8 cellular contexts compared by ENCODE assay signal in the genomic region with DNA sequence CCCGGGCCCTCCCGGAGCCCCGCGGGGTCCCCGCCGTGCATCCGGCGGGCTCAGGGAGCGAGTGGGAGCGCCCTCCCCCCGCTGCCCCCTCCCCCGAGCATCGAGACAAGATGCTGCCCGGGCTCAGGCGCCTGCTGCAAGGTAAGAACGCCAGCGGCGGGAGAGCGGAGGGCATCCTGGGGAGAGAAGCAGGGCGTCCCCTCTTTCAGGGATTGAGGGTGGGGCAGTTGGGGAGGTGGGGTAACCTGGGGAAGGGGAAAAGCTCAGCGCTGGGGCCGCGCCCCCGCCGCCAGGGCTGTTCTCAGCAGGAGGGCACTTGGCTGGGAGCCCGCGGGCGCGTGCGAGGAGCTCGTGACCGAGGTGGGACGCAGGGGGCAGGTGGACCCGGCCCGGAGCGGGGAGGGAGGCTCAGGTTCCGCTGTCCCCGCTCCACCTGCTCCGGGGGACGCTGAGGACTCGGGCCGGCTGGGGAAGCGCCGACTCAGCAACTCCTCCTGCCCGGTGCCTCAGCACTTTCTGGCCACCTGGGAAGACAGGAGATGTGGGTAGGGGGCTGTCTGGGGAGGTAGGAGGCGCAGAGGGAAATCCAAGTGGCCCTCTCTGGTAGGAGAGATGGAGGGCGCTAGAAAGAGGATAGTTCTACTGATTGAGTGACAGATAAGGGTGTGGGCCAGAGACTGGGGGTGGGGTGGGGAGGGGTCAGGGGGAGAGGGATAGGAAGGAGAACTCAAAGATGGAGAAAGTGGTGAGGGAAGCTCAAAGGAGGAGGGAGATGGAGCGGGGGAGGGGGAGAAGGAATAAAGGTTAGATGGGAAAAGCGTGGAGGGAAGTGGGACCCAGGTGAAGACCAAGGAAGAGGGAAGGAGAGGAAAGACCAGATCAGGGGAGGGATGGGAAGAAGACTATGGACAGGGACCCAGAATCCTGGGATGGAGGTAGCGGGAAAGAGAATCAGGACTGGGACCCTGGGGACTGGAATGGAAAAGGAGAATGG. TPM values are rescaled to one million over a fixed set of nuclear protein-coding genes. Genes with fewer than 3 reads are reported as not detected.
DNase-seq lines count a peak whose midpoint lies in the region; ATAC-seq lines count a peak whose summit lies in the region.

No MANE protein-coding gene starts in this region.

- H3K27ac Mint-ChIP-seq in activated T-cell treated with anti-CD3 and anti-CD28 coated beads, Interleukin-2, amount 50 U/mL, for 24 hours, result no peak overlapping the region

- 8% methylated on average over 50 of the region's 50 CpGs for WGBS in thymus

- H3K4me1 Mint-ChIP-seq in activated T-cell treated with anti-CD3 and anti-CD28 coated beads, Interleukin-2, amount 50 U/mL, for 4 hours (ENCODE audit: low read depth), result peaks cover 26% of the 10 kb centered on the region
- H3K4me1 Mint-ChIP-seq in activated T-cell treated with anti-CD3 and anti-CD28 coated beads, Interleukin-2, amount 50 U/mL, for 24 hours (ENCODE audit: low read depth), result peaks cover 26% of the 10 kb centered on the region

- no peaks in the 10 kb centered on the region for H3K36me3 ChIP-seq in SJCRH30
- no peaks in the 10 kb centered on the region for H3K36me3 ChIP-seq in iPS-18a (ENCODE audit: control insufficient read depth, low read depth, low read length)
- no peaks in the 10 kb centered on the region for H3K36me3 ChIP-seq in thymus (ENCODE audit: control insufficient read depth, insufficient read depth)

- no peaks in the 10 kb centered on the region for H3K36me3 Mint-ChIP-seq in activated T-cell treated with anti-CD3 and anti-CD28 coated beads, Interleukin-2, amount 50 U/mL, for 4 hours (ENCODE audit: insufficient read depth)
- H3K36me3 Mint-ChIP-seq in activated T-cell treated with anti-CD3 and anti-CD28 coated beads, Interleukin-2, amount 50 U/mL, for 24 hours (ENCODE audit: low read depth), result no peaks in the 10 kb centered on the region

- H3K9me3 ChIP-seq in SJCRH30 (replicated peaks) (no peaks in the 10 kb centered on the region), iPS-18a (ENCODE audit: control insufficient read depth, low read depth, low read length) (no peaks in the 10 kb centered on the region), thymus (ENCODE audit: control insufficient read depth) (no peaks in the 10 kb centered on the region)

- H3K4me3 ChIP-seq in SJCRH30 (peak overlapping the region; percentile 48), iPS-18a (ENCODE audit: low read length) (peak overlapping the region; percentile 53), thymus (ENCODE audit: low read length) (peak overlapping the region; percentile 48)

- no peak for DNase-seq in activated T-cell treated with anti-CD3 and anti-CD28 coated beads, Interleukin-2, amount 50 U/mL, for 4 hours
- no peak for DNase-seq in activated T-cell treated with anti-CD3 and anti-CD28 coated beads, Interleukin-2, amount 50 U/mL, for 24 hours
- no peak for DNase-seq in SJCRH30
- DNase-seq in H4 (ENCODE audit: low spot score), result no peak
- DNase-seq in DMS153 treated with DMSO at 0.1 percent for 48 hours (lab: John Stamatoyannopoulos, UW; ENCODE audit: unreplicated experiment), result no peak

- ATAC-seq in activated T-cell treated with anti-CD3 and anti-CD28 coated beads, Interleukin-2, amount 50 U/mL, for 4 hours, result no peak
- no peak for ATAC-seq in HG02870 (IDR thresholded peaks at IDR 0.05; ENCODE audit: unreplicated experiment)

- peak overlapping the region; percentile 24 for H3K4me3 Mint-ChIP-seq in activated T-cell treated with anti-CD3 and anti-CD28 coated beads, Interleukin-2, amount 50 U/mL, for 4 hours
- no peak overlapping the region for H3K4me3 Mint-ChIP-seq in activated T-cell treated with anti-CD3 and anti-CD28 coated beads, Interleukin-2, amount 50 U/mL, for 24 hours

- no peaks in the 10 kb centered on the region for H3K9me3 Mint-ChIP-seq in activated T-cell treated with anti-CD3 and anti-CD28 coated beads, Interleukin-2, amount 50 U/mL, for 4 hours
- no peaks in the 10 kb centered on the region for H3K9me3 Mint-ChIP-seq in activated T-cell treated with anti-CD3 and anti-CD28 coated beads, Interleukin-2, amount 50 U/mL, for 24 hours

- H3K27ac ChIP-seq in SJCRH30, result no peak overlapping the region
- no peak overlapping the region for H3K27ac ChIP-seq in iPS-18a (ENCODE audit: low read length)
- H3K27ac ChIP-seq in thymus (ENCODE audit: low read depth), result no peak overlapping the region

- H3K4me1 ChIP-seq in SJCRH30, result peaks cover 3% of the 10 kb centered on the region
- H3K4me1 ChIP-seq in iPS-18a (ENCODE audit: control insufficient read depth, low read depth, low read length), result peaks cover 25% of the 10 kb centered on the region
- H3K4me1 ChIP-seq in thymus (ENCODE audit: control insufficient read depth, insufficient read depth, low read length), result peaks cover 15% of the 10 kb centered on the region

- peak overlapping the region; percentile 33 for H3K9ac ChIP-seq in iPS-18a (ENCODE audit: low read length)

- H3K27me3 Mint-ChIP-seq in activated T-cell treated with anti-CD3 and anti-CD28 coated beads, Interleukin-2, amount 50 U/mL, for 4 hours (ENCODE audit: low read depth), result peaks cover 28% of the 10 kb centered on the region
- peaks cover 43% of the 10 kb centered on the region for H3K27me3 Mint-ChIP-seq in activated T-cell treated with anti-CD3 and anti-CD28 coated beads, Interleukin-2, amount 50 U/mL, for 24 hours

- H3K27me3 ChIP-seq in SJCRH30, result peaks cover 37% of the 10 kb centered on the region
- peaks cover 56% of the 10 kb centered on the region for H3K27me3 ChIP-seq in iPS-18a (ENCODE audit: control insufficient read depth, insufficient read depth, low read length)
- peaks cover 55% of the 10 kb centered on the region for H3K27me3 ChIP-seq in thymus (ENCODE audit: control insufficient read depth, insufficient read depth)

RNA-seq across cellular contexts. Expression of a gene that starts 0.7 kb away (rescaled TPM):
- total RNA-seq in activated T-cell treated with anti-CD3 and anti-CD28 coated beads, Interleukin-2, amount 50 U/mL, for 4 hours, result under 1 TPM; 0.16 to 0.33 (median 0.27) TPM
- 0.26 and 0.35 TPM in 2 replicates for total RNA-seq in SJCRH30 (2014; rRNA removed; shearing (Covaris generic))
- polyA plus RNA-seq in thymus, result 1.4 TPM
- total RNA-seq in H4 (2014; rRNA removed; shearing (Covaris generic)), result 0.64 and 0.89 TPM in 2 replicates

RNA-seq across cellular contexts. Expression of a gene that starts 34.1 kb away (rescaled TPM):
- total RNA-seq in activated T-cell treated with anti-CD3 and anti-CD28 coated beads, Interleukin-2, amount 50 U/mL, for 4 hours, result 100 to 1,000 TPM; 508 to 551 (median 529) TPM
- 0.12 TPM in 1 of 2 replicates, not detected in the other for total RNA-seq in SJCRH30 (2014; rRNA removed; shearing (Covaris generic))
- 28.7 TPM for polyA plus RNA-seq in thymus
- total RNA-seq in H4 (2014; rRNA removed; shearing (Covaris generic)), result 20.4 and 21.3 TPM in 2 replicates

RNA-seq across cellular contexts. Expression of a gene that starts 54.4 kb away (rescaled TPM):
- total RNA-seq in activated T-cell treated with anti-CD3 and anti-CD28 coated beads, Interleukin-2, amount 50 U/mL, for 4 hours, result 10 to 100 TPM; 15.5 to 20.3 (median 18.3) TPM
- total RNA-seq in SJCRH30 (2014; rRNA removed; shearing (Covaris generic)), result 8.8 and 9.5 TPM in 2 replicates
- polyA plus RNA-seq in thymus, result 5.1 TPM
- 3.5 and 6.0 TPM in 2 replicates for total RNA-seq in H4 (2014; rRNA removed; shearing (Covaris generic))

Comparison
In these comparisons a context has a peak if more than half of its experiments do, and no peak if none do; other contexts are left out.
1. RNA of a gene that starts 34.1 kb away (total RNA-seq): 508 to 551 TPM in activated T-cell treated with anti-CD3 and anti-CD28 coated beads, Interleukin-2, amount 50 U/mL, for 4 hours; 20.4 to 21.3 TPM in H4 and 0.12 TPM in SJCRH30; every median in the first group is over 10 times any median in the second.
2. Peak in every context shown above with its lines, with median percentiles within 50 percentile points of each other: H3K4me3 ChIP-seq.